16 cellular contexts compared by ENCODE assay signal in the genomic region with DNA sequence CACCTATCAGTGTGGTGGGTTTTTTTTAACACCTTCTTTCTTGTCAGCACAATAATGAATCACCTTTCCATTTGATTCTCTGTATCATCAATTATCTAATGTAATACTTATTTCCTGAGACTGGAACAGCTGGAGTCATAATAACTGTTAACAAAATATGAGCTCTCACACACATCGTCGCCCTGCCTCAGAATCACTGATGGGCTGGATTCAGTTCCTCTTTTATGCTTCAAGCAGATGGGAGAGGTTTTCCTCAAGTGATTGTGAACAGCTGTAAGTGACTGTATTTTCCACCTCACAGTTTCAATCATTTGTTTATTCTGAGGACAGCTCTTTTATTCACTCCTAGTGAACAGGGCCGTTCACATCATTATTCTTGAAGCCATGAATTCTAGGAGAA.
A peak's percentile ranks its signal among the peaks of the same experiment; 100 is the strongest.
DNase-seq lines count a peak whose midpoint lies in the region; ATAC-seq and TF ChIP-seq lines count a peak whose summit lies in the region.
"Had no signal": no experiment of that assay in that cellular context is flagged by ENCODE, and none has a peak within 500 bp of the region (broad histone marks: within the 10 kb centered on the region; RNA-seq: fewer than 3 reads in every experiment).

No MANE protein-coding gene starts in this region.

- H2AFZ ChIP-seq in OCI-LY7 (ENCODE audit: low read length) = no peak overlapping the region

- intact Hi-C loops in OCI-LY7 (cut with micrococcal nuclease; ENCODE audit: unreplicated experiment) = no loop called here

- CTCF ChIA-PET in OCI-LY7 (lab: Charles Lee; ENCODE audit: unreplicated experiment) = no interaction called here

- H3K36me3 ChIP-seq in OCI-LY7 (ENCODE audit: insufficient read depth, low read length) = no peaks in the 10 kb centered on the region
- H3K36me3 ChIP-seq: BLaER1 had no signal

- no TSS peak for BruUV-seq in OCI-LY7 (replicated peaks; lab: Mats Ljungman, UMichigan)

- H3K9me3 ChIP-seq in OCI-LY7 (ENCODE audit: low read length) = no peaks in the 10 kb centered on the region
- H3K9me3 ChIP-seq: BLaER1 had no signal

- POLR2A ChIA-PET in OCI-LY7 (lab: Charles Lee) = interaction anchor here (1.0 kb wide), 1 partner anchor 45 kb away, joined by 3 read pairs; no protein-coding TSS in a partner anchor

- no peak overlapping the region for H3K27ac ChIP-seq in OCI-LY7 (ENCODE audit: low read depth, low read length, poor library complexity, severe bottlenecking)
- H3K27ac ChIP-seq: BLaER1, epithelial cell of prostate had no signal

- TF ChIP-seq CTCF in OCI-LY7 (conservative IDR thresholded peaks at IDR 0.05; ENCODE audit: low read length) = no peak

- no peaks in the 10 kb centered on the region for H4K20me1 ChIP-seq in OCI-LY7 (ENCODE audit: insufficient read depth, low read length)
- H4K20me1 ChIP-seq: BLaER1 had no signal

- peaks cover 5% of the 10 kb centered on the region for H3K4me1 ChIP-seq in OCI-LY7 (ENCODE audit: insufficient read depth, low read length, poor library complexity, severe bottlenecking)

- ATAC-seq in GM18861 (IDR thresholded peaks at IDR 0.05; ENCODE audit: unreplicated experiment) (peak; percentile 53), GM21390 (IDR thresholded peaks at IDR 0.05; ENCODE audit: unreplicated experiment) (peak; percentile 88), HG03066 (IDR thresholded peaks at IDR 0.05; ENCODE audit: low read depth, unreplicated experiment) (peak; percentile 87), GM19467 (IDR thresholded peaks at IDR 0.05; ENCODE audit: unreplicated experiment) (no peak)
- ATAC-seq: left cardiac atrium had no signal

- H3K4me2 ChIP-seq in OCI-LY7 (ENCODE audit: low read length) = 0 out of 2 replicates have a peak overlapping the region, but pooled peaks have one; percentile 16
- H3K4me2 ChIP-seq: BLaER1 had no signal

- H3K4me3 ChIP-seq in OCI-LY7 (ENCODE audit: low read depth, low read length, poor library complexity, severe bottlenecking) = no peak overlapping the region
- H3K4me3 ChIP-seq: BLaER1 had no signal

- H3K79me2 ChIP-seq in OCI-LY7 (ENCODE audit: insufficient read depth, low read depth, low read length) = no peaks in the 10 kb centered on the region

- DNase-seq in OCI-LY7 (ENCODE audit: low spot score) (peak; percentile 47), germinal center (ENCODE audit: low spot score) (no peak), AG08396 (ENCODE audit: low spot score) (no peak)
- no peak for DNase-seq in effector CD4-positive, alpha-beta T cell
- DNase-seq: activated CD4-positive, alpha-beta T cell treated with anti-CD3 and anti-CD28 coated beads for 1 hour; activated T-cell treated with anti-CD3 and anti-CD28 coated beads, Interleukin-2, amount 50 U/mL, for 1 hour; left cardiac atrium; NCI-H1436 treated with DMSO at 0.1 percent for 48 hours; NCI-H774; posterior cingulate gyrus had no signal

- H3K9me2 ChIP-seq in OCI-LY7 (ENCODE audit: insufficient read depth, low read length) = no peaks in the 10 kb centered on the region
